ENCODE assay signal across 1 cellular context in genomic region chr6:151391471-151392428, GRCh38.
TF ChIP-seq lines count a peak whose summit lies in the region.

Gene ZBTB2, minus strand, starts transcription at chr6:151391559. Its CDS starts 17,922 bp downstream, at chr6:151373637.

TF ChIP-seq in IMR-90, 13 proteins besides CTCF, POLR2A, EP300 and RAD21 (continued from another document):
- TF ChIP-seq ELK1 (IDR thresholded peaks at IDR 0.05; ENCODE audit: borderline replicate concordance, low read depth, low read length) (no peak), BHLHE40 (IDR thresholded peaks at IDR 0.05; ENCODE audit: low read depth, low read length) (no peak; the same call in 1 of the 2 replicates), CHD1 (IDR thresholded peaks at IDR 0.05; ENCODE audit: low read depth, low read length) (no peak), NFE2L2 (IDR thresholded peaks at IDR 0.05; ENCODE audit: low read depth, low read length) (no peak), USF2 (IDR thresholded peaks at IDR 0.05; ENCODE audit: low read depth, low read length) (peak; percentile 74)
